ENCODE assay signal across 26 cellular contexts in genomic region chr17:48297825-48298224, GRCh38.
DNase-seq lines count a peak whose midpoint lies in the region; ATAC-seq and TF ChIP-seq lines count a peak whose summit lies in the region.
"Had no signal": no experiment of that assay in that cellular context is flagged by ENCODE, and none has a peak within 500 bp of the region (broad histone marks: within the 10 kb centered on the region; RNA-seq: fewer than 3 reads in every experiment).

No MANE protein-coding gene starts in this region.

- no peaks in the 10 kb centered on the region for H3K9me3 Mint-ChIP-seq in activated CD8-positive, alpha-beta T cell treated with anti-CD3 and anti-CD28 coated beads for 36 hours
- no peaks in the 10 kb centered on the region for H3K9me3 Mint-ChIP-seq in activated CD8-positive, alpha-beta T cell treated with anti-CD3 and anti-CD28 coated beads, Interleukin-2, amount 10 ng/mL, durations not matched to agents 7 days and 5 days (ENCODE audit: insufficient read depth)
- no peaks in the 10 kb centered on the region for H3K9me3 Mint-ChIP-seq in stimulated activated effector memory CD8-positive, alpha-beta T cell treated with anti-CD3 and anti-CD28 coated beads, Interleukin-12 subunit alpha, Interleukin-12 subunit beta, amount 100 ng/mL, for 72 hours
- H3K9me3 Mint-ChIP-seq: central memory CD8-positive, alpha-beta T cell; memory B cell; stimulated activated naive CD8-positive, alpha-beta T cell treated with anti-CD3 and anti-CD28 coated beads, Interleukin-15, amount 100 ng/mL, for 72 hours had no signal

- H3K36me3 Mint-ChIP-seq in activated CD8-positive, alpha-beta T cell treated with anti-CD3 and anti-CD28 coated beads for 36 hours (ENCODE audit: low read depth): peaks cover 8% of the 10 kb centered on the region
- H3K36me3 Mint-ChIP-seq in activated CD8-positive, alpha-beta T cell treated with anti-CD3 and anti-CD28 coated beads, Interleukin-2, amount 10 ng/mL, durations not matched to agents 7 days and 5 days (ENCODE audit: low read depth): peaks cover 13% of the 10 kb centered on the region
- peaks cover 6% of the 10 kb centered on the region for H3K36me3 Mint-ChIP-seq in stimulated activated effector memory CD8-positive, alpha-beta T cell treated with anti-CD3 and anti-CD28 coated beads, Interleukin-12 subunit alpha, Interleukin-12 subunit beta, amount 100 ng/mL, for 72 hours
- H3K36me3 Mint-ChIP-seq: memory B cell had no signal

- ATAC-seq in activated CD8-positive, alpha-beta T cell treated with anti-CD3 and anti-CD28 coated beads for 36 hours: no peak
- no peak for ATAC-seq in activated CD8-positive, alpha-beta T cell treated with anti-CD3 and anti-CD28 coated beads, Interleukin-2, amount 10 ng/mL, durations not matched to agents 7 days and 5 days
- ATAC-seq in stimulated activated effector memory CD8-positive, alpha-beta T cell treated with anti-CD3 and anti-CD28 coated beads, Interleukin-12 subunit alpha, Interleukin-12 subunit beta, amount 100 ng/mL, for 72 hours: no peak
- ATAC-seq in HG03521 (IDR thresholded peaks at IDR 0.05; ENCODE audit: unreplicated experiment): no peak
- ATAC-seq: A549; activated CD8-positive, alpha-beta memory T cell treated with anti-CD3 and anti-CD28 coated beads, Interleukin-2, amount 10 ng/mL, durations not matched to agents 7 days and 5 days; gastroesophageal sphincter; left lobe of liver; stimulated activated naive CD8-positive, alpha-beta T cell treated with anti-CD3 and anti-CD28 coated beads, Interleukin-15, amount 100 ng/mL, for 72 hours had no signal

- CTCF ChIA-PET in activated CD8-positive, alpha-beta T cell treated with anti-CD3 and anti-CD28 coated beads for 36 hours (lab: Charles Lee): interaction anchor here (2.0 kb wide), 1 partner anchor 10 kb away, joined by 8 read pairs; no protein-coding TSS in a partner anchor
- CTCF ChIA-PET in activated CD8-positive, alpha-beta T cell treated with anti-CD3 and anti-CD28 coated beads, Interleukin-2, amount 10 ng/mL, durations not matched to agents 7 days and 5 days (lab: Charles Lee): interaction anchor here (1.0 to 2.6 kb wide), 4 partner anchors 10 to 38 kb away, joined by 3 to 14 read pairs (median 5); no protein-coding TSS in a partner anchor

- H3K4me3 Mint-ChIP-seq in activated CD8-positive, alpha-beta T cell treated with anti-CD3 and anti-CD28 coated beads for 36 hours: no peak overlapping the region
- no peak overlapping the region for H3K4me3 Mint-ChIP-seq in activated CD8-positive, alpha-beta T cell treated with anti-CD3 and anti-CD28 coated beads, Interleukin-2, amount 10 ng/mL, durations not matched to agents 7 days and 5 days
- H3K4me3 Mint-ChIP-seq in stimulated activated effector memory CD8-positive, alpha-beta T cell treated with anti-CD3 and anti-CD28 coated beads, Interleukin-12 subunit alpha, Interleukin-12 subunit beta, amount 100 ng/mL, for 72 hours: no peak overlapping the region
- H3K4me3 Mint-ChIP-seq: activated CD8-positive, alpha-beta memory T cell treated with anti-CD3 and anti-CD28 coated beads, Interleukin-2, amount 10 ng/mL, durations not matched to agents 7 days and 5 days; central memory CD8-positive, alpha-beta T cell; memory B cell; stimulated activated naive CD8-positive, alpha-beta T cell treated with anti-CD3 and anti-CD28 coated beads, Interleukin-15, amount 100 ng/mL, for 72 hours had no signal

- POLR2A ChIA-PET in activated CD8-positive, alpha-beta T cell treated with anti-CD3 and anti-CD28 coated beads for 36 hours (lab: Charles Lee): interaction anchor here (0.6 kb wide), 1 partner anchor 297 kb away, joined by 4 read pairs; no protein-coding TSS in a partner anchor
- POLR2A ChIA-PET in activated CD8-positive, alpha-beta T cell treated with anti-CD3 and anti-CD28 coated beads, Interleukin-2, amount 10 ng/mL, durations not matched to agents 7 days and 5 days (lab: Charles Lee): no interaction called here

- H3K4me3 ChIP-seq in colonic mucosa: no peak overlapping the region
- H3K4me3 ChIP-seq in effector memory CD4-positive, alpha-beta T cell (ENCODE audit: insufficient read depth, low read depth, low read length, poor library complexity, severe bottlenecking): no peak overlapping the region
- H3K4me3 ChIP-seq: A549, gastroesophageal sphincter, hepatocyte, SK-N-MC had no signal

- peaks cover 76% of the 10 kb centered on the region for H3K4me1 Mint-ChIP-seq in activated CD8-positive, alpha-beta T cell treated with anti-CD3 and anti-CD28 coated beads for 36 hours (ENCODE audit: low read depth)
- H3K4me1 Mint-ChIP-seq in activated CD8-positive, alpha-beta T cell treated with anti-CD3 and anti-CD28 coated beads, Interleukin-2, amount 10 ng/mL, durations not matched to agents 7 days and 5 days (ENCODE audit: low read depth): peaks cover 38% of the 10 kb centered on the region
- peaks cover 59% of the 10 kb centered on the region for H3K4me1 Mint-ChIP-seq in stimulated activated effector memory CD8-positive, alpha-beta T cell treated with anti-CD3 and anti-CD28 coated beads, Interleukin-12 subunit alpha, Interleukin-12 subunit beta, amount 100 ng/mL, for 72 hours

- H3K27me3 Mint-ChIP-seq in activated CD8-positive, alpha-beta T cell treated with anti-CD3 and anti-CD28 coated beads for 36 hours: no peaks in the 10 kb centered on the region
- no peaks in the 10 kb centered on the region for H3K27me3 Mint-ChIP-seq in activated CD8-positive, alpha-beta T cell treated with anti-CD3 and anti-CD28 coated beads, Interleukin-2, amount 10 ng/mL, durations not matched to agents 7 days and 5 days (ENCODE audit: low read depth)
- H3K27me3 Mint-ChIP-seq: activated CD8-positive, alpha-beta memory T cell treated with anti-CD3 and anti-CD28 coated beads, Interleukin-2, amount 10 ng/mL, durations not matched to agents 7 days and 5 days; central memory CD8-positive, alpha-beta T cell; memory B cell; stimulated activated naive CD8-positive, alpha-beta T cell treated with anti-CD3 and anti-CD28 coated beads, Interleukin-15, amount 100 ng/mL, for 72 hours had no signal

- no peaks in the 10 kb centered on the region for H3K4me1 ChIP-seq in colonic mucosa
- peaks cover 24% of the 10 kb centered on the region for H3K4me1 ChIP-seq in effector memory CD4-positive, alpha-beta T cell (ENCODE audit: control insufficient read depth, insufficient read depth, low read length, poor library complexity, severe bottlenecking)
- H3K4me1 ChIP-seq: gastroesophageal sphincter had no signal

- H3K36me3 ChIP-seq in colonic mucosa: no peaks in the 10 kb centered on the region
- H3K36me3 ChIP-seq in effector memory CD4-positive, alpha-beta T cell (ENCODE audit: control insufficient read depth, insufficient read depth, low read length): no peaks in the 10 kb centered on the region
- H3K36me3 ChIP-seq: gastroesophageal sphincter had no signal

- no peaks in the 10 kb centered on the region for H3K27me3 ChIP-seq in colonic mucosa
- H3K27me3 ChIP-seq in effector memory CD4-positive, alpha-beta T cell (replicated peaks; ENCODE audit: control insufficient read depth, insufficient read depth, low read length, poor library complexity, severe bottlenecking): no peaks in the 10 kb centered on the region

- no peak for DNase-seq in activated CD8-positive, alpha-beta T cell treated with anti-CD3 and anti-CD28 coated beads for 36 hours
- DNase-seq in activated CD8-positive, alpha-beta T cell treated with anti-CD3 and anti-CD28 coated beads, Interleukin-2, amount 10 ng/mL, durations not matched to agents 7 days and 5 days: no peak
- DNase-seq in NCI-H510A treated with DMSO at 0.1 percent for 48 hours (lab: John Stamatoyannopoulos, UW) (peak; percentile 78), colonic mucosa (peak; percentile 46), NCI-H1048 (lab: John Stamatoyannopoulos, UW) (no peak)
- no peak for DNase-seq in stimulated activated effector memory CD8-positive, alpha-beta T cell treated with anti-CD3 and anti-CD28 coated beads, Interleukin-12 subunit alpha, Interleukin-12 subunit beta, amount 100 ng/mL, for 72 hours (ENCODE audit: low spot score in 2 of 2)
- DNase-seq in effector memory CD4-positive, alpha-beta T cell: no peak
- DNase-seq: activated CD4-positive, alpha-beta T cell treated with anti-CD3 and anti-CD28 coated beads for 48 hours; activated CD8-positive, alpha-beta memory T cell treated with anti-CD3 and anti-CD28 coated beads, Interleukin-2, amount 10 ng/mL, durations not matched to agents 7 days and 5 days; AML-193; COR-L47; DMS79 treated with DMSO at 0.1 percent for 48 hours; GF-D8; NCI-H1105 treated with DMSO at 0.1 percent for 48 hours; NCI-H2029; NCI-H774; nucleus accumbens; stimulated activated naive CD8-positive, alpha-beta T cell treated with anti-CD3 and anti-CD28 coated beads, Interleukin-15, amount 100 ng/mL, for 72 hours had no signal

- peak overlapping the region; percentile 81 for H3K27ac Mint-ChIP-seq in activated CD8-positive, alpha-beta T cell treated with anti-CD3 and anti-CD28 coated beads for 36 hours
- no peak overlapping the region for H3K27ac Mint-ChIP-seq in activated CD8-positive, alpha-beta T cell treated with anti-CD3 and anti-CD28 coated beads, Interleukin-2, amount 10 ng/mL, durations not matched to agents 7 days and 5 days
- H3K27ac Mint-ChIP-seq in stimulated activated effector memory CD8-positive, alpha-beta T cell treated with anti-CD3 and anti-CD28 coated beads, Interleukin-12 subunit alpha, Interleukin-12 subunit beta, amount 100 ng/mL, for 72 hours: peak overlapping the region; percentile 38
- H3K27ac Mint-ChIP-seq: activated CD8-positive, alpha-beta memory T cell treated with anti-CD3 and anti-CD28 coated beads, Interleukin-2, amount 10 ng/mL, durations not matched to agents 7 days and 5 days; memory B cell had no signal

- no peaks in the 10 kb centered on the region for H3K9me3 ChIP-seq in colonic mucosa
- no peaks in the 10 kb centered on the region for H3K9me3 ChIP-seq in effector memory CD4-positive, alpha-beta T cell (ENCODE audit: control insufficient read depth, low read length)
- H3K9me3 ChIP-seq: A549, gastroesophageal sphincter had no signal

- TF ChIP-seq CTCF in activated CD8-positive, alpha-beta T cell treated with anti-CD3 and anti-CD28 coated beads for 36 hours (IDR thresholded peaks at IDR 0.05): no peak
- no peak for TF ChIP-seq CTCF in colonic mucosa (IDR thresholded peaks at IDR 0.05)

- H3K27ac ChIP-seq in colonic mucosa: peak overlapping the region; percentile 7
- H3K27ac ChIP-seq in effector memory CD4-positive, alpha-beta T cell (ENCODE audit: insufficient read depth, low read length, poor library complexity, severe bottlenecking): no peak overlapping the region
- H3K27ac ChIP-seq: A549, gastroesophageal sphincter, hepatocyte, SK-N-MC had no signal

- intact Hi-C loops in activated CD8-positive, alpha-beta T cell treated with anti-CD3 and anti-CD28 coated beads for 36 hours (cut with micrococcal nuclease): no loop called here
- intact Hi-C loops in colonic mucosa (cut with DNase I): loop anchor here (10.0 kb wide), 1 partner anchor 63 kb away; no protein-coding TSS in a partner anchor

- no peak overlapping the region for H3K9ac ChIP-seq in colonic mucosa (ENCODE audit: low read depth in 2 of 2, low read length in 2 of 2)

Comparison
In these comparisons a context has a peak if more than half of its experiments do, and no peak if none do; other contexts are left out.
1. DNase-seq: peak in NCI-H510A treated with DMSO at 0.1 percent for 48 hours (single experiment) and colonic mucosa (single experiment); none in activated CD8-positive, alpha-beta T cell treated with anti-CD3 and anti-CD28 coated beads for 36 hours (single experiment), activated CD8-positive, alpha-beta T cell treated with anti-CD3 and anti-CD28 coated beads, Interleukin-2, amount 10 ng/mL, durations not matched to agents 7 days and 5 days (single experiment), stimulated activated effector memory CD8-positive, alpha-beta T cell treated with anti-CD3 and anti-CD28 coated beads, Interleukin-12 subunit alpha, Interleukin-12 subunit beta, amount 100 ng/mL, for 72 hours (0 of 2), effector memory CD4-positive, alpha-beta T cell (0 of 3) and NCI-H1048 (single experiment).